1 cellular context compared by ENCODE assay signal in genomic region chr14:50791201-50791600, GRCh38.
TF ChIP-seq lines count a peak whose summit lies in the region.

No MANE protein-coding gene starts in this region.

TF ChIP-seq in WTC11, 78 proteins besides CTCF, POLR2A, EP300 and RAD21 (continued from another document):
- TF ChIP-seq RELA (CRISPR knock-in tag; IDR thresholded peaks at IDR 0.05; ENCODE audit: borderline replicate concordance) (no peak), ARID4B (CRISPR knock-in tag; IDR thresholded peaks at IDR 0.05; ENCODE audit: borderline replicate concordance) (no peak), STAT6 (CRISPR knock-in tag; conservative IDR thresholded peaks at IDR 0.05; ENCODE audit: low read depth) (no peak), FOXP1 (CRISPR knock-in tag; IDR thresholded peaks at IDR 0.05; ENCODE audit: borderline replicate concordance) (no peak), MXD4 (CRISPR knock-in tag; IDR thresholded peaks at IDR 0.05; ENCODE audit: borderline replicate concordance) (no peak), ZNF263 (CRISPR knock-in tag; IDR thresholded peaks at IDR 0.05; ENCODE audit: low read depth) (no peak)
TF ChIP-seq in WTC11: peak in this region for 0.
